ENCODE assay signal across 13 cellular contexts in genomic region chr3:172133830-172134229, GRCh38.
DNase-seq lines count a peak whose midpoint lies in the region; ATAC-seq, FAIRE-seq and TF ChIP-seq lines count a peak whose summit lies in the region.
"Had no signal": no experiment of that assay in that cellular context is flagged by ENCODE, and none has a peak within 500 bp of the region (broad histone marks: within the 10 kb centered on the region; RNA-seq: fewer than 3 reads in every experiment).

No MANE protein-coding gene starts in this region.

- H3K4me3 ChIP-seq in endothelial cell of umbilical vein (replicated peaks in 1 of 3; ENCODE audit: insufficient read depth in 1 of 3, low read depth in 1 of 3, low read length in 3 of 3), result no peak overlapping the region
- no peak overlapping the region for H3K4me3 ChIP-seq in Peyer's patch

- intact Hi-C loops in endothelial cell of umbilical vein (cut with micrococcal nuclease), result no loop called here

- H3K9ac ChIP-seq in endothelial cell of umbilical vein (replicated peaks; ENCODE audit: extremely low read depth, insufficient read depth, low read length), result no peak overlapping the region

- peaks cover 21% of the 10 kb centered on the region for H3K36me3 Mint-ChIP-seq in T-helper 2 cell treated with Interferon-gamma antibody and Interleukin-4, amounts not matched to agents 5 μg/mL and 100 μg/mL, for 36 hours (ENCODE audit: low read depth)
- no peaks in the 10 kb centered on the region for H3K36me3 Mint-ChIP-seq in stimulated activated effector memory CD8-positive, alpha-beta T cell treated with anti-CD3 and anti-CD28 coated beads, Interleukin-12 subunit alpha, Interleukin-12 subunit beta, amount 100 ng/mL, for 72 hours

- H3K9me1 ChIP-seq in endothelial cell of umbilical vein (replicated peaks; ENCODE audit: control insufficient read depth, extremely low read depth, insufficient read depth, low read length), result no peaks in the 10 kb centered on the region

- peaks cover 66% of the 10 kb centered on the region for H3K4me1 Mint-ChIP-seq in T-helper 2 cell treated with Interferon-gamma antibody and Interleukin-4, amounts not matched to agents 5 μg/mL and 100 μg/mL, for 36 hours (ENCODE audit: low read depth)
- peaks cover 74% of the 10 kb centered on the region for H3K4me1 Mint-ChIP-seq in stimulated activated effector memory CD8-positive, alpha-beta T cell treated with anti-CD3 and anti-CD28 coated beads, Interleukin-12 subunit alpha, Interleukin-12 subunit beta, amount 100 ng/mL, for 72 hours

- no peaks in the 10 kb centered on the region for H3K27me3 Mint-ChIP-seq in T-helper 2 cell treated with Interferon-gamma antibody and Interleukin-4, amounts not matched to agents 5 μg/mL and 100 μg/mL, for 36 hours (ENCODE audit: low read depth)
- H3K27me3 Mint-ChIP-seq: activated naive CD8-positive, alpha-beta T cell had no signal

- CTCF ChIA-PET in RWPE1 (lab: Yijun Ruan, JAX) (interaction anchor here (0.5 kb wide), 1 partner anchor 278 kb away, joined by 3 read pairs; no protein-coding TSS in a partner anchor), endothelial cell of umbilical vein (lab: Charles Lee) (interaction anchor here (1.1 to 1.2 kb wide), 2 partner anchors 92 to 199 kb away, joined by 4 read pairs; no protein-coding TSS in a partner anchor)

- POLR2A ChIA-PET in RWPE1 (lab: Yijun Ruan, JAX; ENCODE audit: low non-redundant PET), result no interaction called here
- POLR2A ChIA-PET in endothelial cell of umbilical vein (lab: Charles Lee), result no interaction called here

- H3K9me3 ChIP-seq in endothelial cell of umbilical vein (replicated peaks; ENCODE audit: control insufficient read depth, insufficient read depth, low read length) (no peaks in the 10 kb centered on the region), Peyer's patch (no peaks in the 10 kb centered on the region)

- H3K4me3 Mint-ChIP-seq in T-helper 2 cell treated with Interferon-gamma antibody and Interleukin-4, amounts not matched to agents 5 μg/mL and 100 μg/mL, for 36 hours, result peak overlapping the region; percentile 12
- peak overlapping the region; percentile 12 for H3K4me3 Mint-ChIP-seq in stimulated activated effector memory CD8-positive, alpha-beta T cell treated with anti-CD3 and anti-CD28 coated beads, Interleukin-12 subunit alpha, Interleukin-12 subunit beta, amount 100 ng/mL, for 72 hours
- H3K4me3 Mint-ChIP-seq: activated naive CD8-positive, alpha-beta T cell had no signal

- TF ChIP-seq POLR2A in endothelial cell of umbilical vein (IDR thresholded peaks at IDR 0.05; ENCODE audit: low read depth, low read length) (no peak), Peyer's patch (IDR thresholded peaks at IDR 0.05) (no peak)

- dilution Hi-C loops in endothelial cell of umbilical vein (cut with MboI; ENCODE audit: extremely low pct_ligation_motif_present, low sequenced_read_pairs), result no loop called here

- H3K36me3 ChIP-seq in endothelial cell of umbilical vein (ENCODE audit: control insufficient read depth in 2 of 2, extremely low read depth in 1 of 2, insufficient read depth in 2 of 2, low read length in 2 of 2) (peaks cover 4 to 8% of the 10 kb centered on the region in 2 experiments), Peyer's patch (no peaks in the 10 kb centered on the region)

- no peak for ATAC-seq in stimulated activated effector memory CD8-positive, alpha-beta T cell treated with anti-CD3 and anti-CD28 coated beads, Interleukin-12 subunit alpha, Interleukin-12 subunit beta, amount 100 ng/mL, for 72 hours
- ATAC-seq in GM18907 (IDR thresholded peaks at IDR 0.05; ENCODE audit: unreplicated experiment), result no peak
- ATAC-seq: foreskin keratinocyte had no signal

- no peak overlapping the region for H3K4me2 ChIP-seq in endothelial cell of umbilical vein (ENCODE audit: insufficient read depth, low read length)

- FAIRE-seq in endothelial cell of umbilical vein (lab: Jason Lieb, UNC), result no peak

- H3K27ac Mint-ChIP-seq in T-helper 2 cell treated with Interferon-gamma antibody and Interleukin-4, amounts not matched to agents 5 μg/mL and 100 μg/mL, for 36 hours, result peak overlapping the region; percentile 46
- no peak overlapping the region for H3K27ac Mint-ChIP-seq in stimulated activated effector memory CD8-positive, alpha-beta T cell treated with anti-CD3 and anti-CD28 coated beads, Interleukin-12 subunit alpha, Interleukin-12 subunit beta, amount 100 ng/mL, for 72 hours
- H3K27ac Mint-ChIP-seq: activated naive CD8-positive, alpha-beta T cell had no signal

- H3K79me2 ChIP-seq in endothelial cell of umbilical vein (ENCODE audit: control insufficient read depth, insufficient read depth, low read length), result peaks cover 64% of the 10 kb centered on the region

- no peak overlapping the region for H2AFZ ChIP-seq in endothelial cell of umbilical vein (ENCODE audit: low read depth, low read length)

- BruUV-seq in endothelial cell of umbilical vein (replicated peaks; lab: Mats Ljungman, UMichigan), result no TSS peak

- peaks cover 79% of the 10 kb centered on the region for H3K4me1 ChIP-seq in endothelial cell of umbilical vein (ENCODE audit: control insufficient read depth, extremely low read depth, insufficient read depth, low read length)
- peaks cover 0 to 45% (median under 1%) of the 10 kb centered on the region in 4 donors for H3K4me1 ChIP-seq in Peyer's patch

- no peaks in the 10 kb centered on the region for H3K27me3 ChIP-seq in endothelial cell of umbilical vein (ENCODE audit: control insufficient read depth in 2 of 2, insufficient read depth in 2 of 2, low read length in 2 of 2)
- no peaks in the 10 kb centered on the region for H3K27me3 ChIP-seq in Peyer's patch
- H3K27me3 ChIP-seq: foreskin keratinocyte had no signal

- TF ChIP-seq CTCF in RWPE1 (conservative IDR thresholded peaks at IDR 0.05; ENCODE audit: low read depth) (no peak), endothelial cell of umbilical vein (IDR thresholded peaks at IDR 0.05; ENCODE audit: extremely low read depth in 1 of 2, insufficient read depth in 1 of 2, low read depth in 1 of 2, low read length in 2 of 2) (no peak), Peyer's patch (IDR thresholded peaks at IDR 0.05) (no peak)

- H4K20me1 ChIP-seq in endothelial cell of umbilical vein (replicated peaks; ENCODE audit: control insufficient read depth, extremely low read depth, insufficient read depth, low read length), result no peaks in the 10 kb centered on the region

- H3K27ac ChIP-seq in RWPE1 (peak overlapping the region; percentile 34; the same call in 1 of the 2 replicates), endothelial cell of umbilical vein (ENCODE audit: insufficient read depth, low read depth, low read length) (peak overlapping the region; percentile 45), Peyer's patch (peak overlapping the region in 1 of 4 donors; percentile 53)
- H3K27ac ChIP-seq: foreskin keratinocyte had no signal

- peaks cover 5% of the 10 kb centered on the region for H3K9me3 Mint-ChIP-seq in T-helper 2 cell treated with Interferon-gamma antibody and Interleukin-4, amounts not matched to agents 5 μg/mL and 100 μg/mL, for 36 hours
- no peaks in the 10 kb centered on the region for H3K9me3 Mint-ChIP-seq in stimulated activated effector memory CD8-positive, alpha-beta T cell treated with anti-CD3 and anti-CD28 coated beads, Interleukin-12 subunit alpha, Interleukin-12 subunit beta, amount 100 ng/mL, for 72 hours

- DNase-seq in T-helper 2 cell treated with Interferon-gamma antibody and Interleukin-4, amounts not matched to agents 5 μg/mL and 100 μg/mL, for 36 hours (ENCODE audit: low spot score), result no peak
- DNase-seq in T-helper 2 cell (no peak), RWPE1 (ENCODE audit: low spot score) (no peak), endothelial cell of umbilical vein (ENCODE audit: low read depth, low spot score) (no peak), occipital lobe (lab: John Stamatoyannopoulos, UW) (no peak), Peyer's patch (no peak)
- DNase-seq in stimulated activated effector memory CD8-positive, alpha-beta T cell treated with anti-CD3 and anti-CD28 coated beads, Interleukin-12 subunit alpha, Interleukin-12 subunit beta, amount 100 ng/mL, for 72 hours (ENCODE audit: low spot score in 2 of 2), result no peak
- DNase-seq: activated CD4-positive, alpha-beta T cell treated with anti-CD3 and anti-CD28 coated beads, Interleukin-2, amount 50 U/mL, for 4 hours; foreskin keratinocyte; NCI-H1436 treated with DMSO at 0.1 percent for 48 hours; NK-92 treated with Interleukin-12 subunit alpha and Interleukin-12 subunit beta, amount 100 ng/mL, for 24 hours had no signal

TF ChIP-seq in endothelial cell of umbilical vein, 7 proteins besides CTCF, POLR2A, EP300 and RAD21:
- no peak for TF ChIP-seq GATA2 (IDR thresholded peaks at IDR 0.05; ENCODE audit: insufficient read depth, insufficient read length, low read depth, low read length)
- no peak for TF ChIP-seq POLR2AphosphoS5 (IDR thresholded peaks at IDR 0.05; ENCODE audit: insufficient read depth, low read depth, low read length)
- TF ChIP-seq MYC (IDR thresholded peaks at IDR 0.05; ENCODE audit: low read depth, low read length), result no peak
- TF ChIP-seq, protein P1, sequence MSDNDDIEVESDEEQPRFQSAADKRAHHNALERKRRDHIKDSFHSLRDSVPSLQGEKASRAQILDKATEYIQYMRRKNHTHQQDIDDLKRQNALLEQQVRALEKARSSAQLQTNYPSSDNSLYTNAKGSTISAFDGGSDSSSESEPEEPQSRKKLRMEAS (IDR thresholded peaks at IDR 0.05; ENCODE audit: insufficient read depth, insufficient read length), result no peak
- no peak for TF ChIP-seq FOS (IDR thresholded peaks at IDR 0.05; ENCODE audit: borderline replicate concordance, insufficient read depth, low read length)
TF ChIP-seq in endothelial cell of umbilical vein: peak in this region for 0.
